8 cellular contexts compared by ENCODE assay signal in genomic region chr11:1515082-1516060, GRCh38. TPM values are rescaled to one million over a fixed set of nuclear protein-coding genes. Genes with fewer than 3 reads are reported as not detected.
A peak's percentile ranks its signal among the peaks of the same experiment; 100 is the strongest.
DNase-seq lines count a peak whose midpoint lies in the region; ATAC-seq, FAIRE-seq and TF ChIP-seq lines count a peak whose summit lies in the region.

No MANE protein-coding gene starts in this region.

- CTCF ChIA-PET in activated CD8-positive, alpha-beta T cell treated with anti-CD3 and anti-CD28 coated beads, Interleukin-2, amount 10 ng/mL, durations not matched to agents 7 days and 5 days (lab: Charles Lee) = interaction anchor here (0.8 to 1.9 kb wide), 7 partner anchors 10 to 313 kb away, joined by 3 to 7 read pairs (median 3); no protein-coding TSS in a partner anchor

- peak; percentile 74 for ATAC-seq in activated CD8-positive, alpha-beta T cell treated with anti-CD3 and anti-CD28 coated beads, Interleukin-2, amount 10 ng/mL, durations not matched to agents 7 days and 5 days
- no peak for ATAC-seq in HG02973 (IDR thresholded peaks at IDR 0.05; ENCODE audit: unreplicated experiment)

- no peak overlapping the region for H3K4me3 Mint-ChIP-seq in activated CD8-positive, alpha-beta T cell treated with anti-CD3 and anti-CD28 coated beads, Interleukin-2, amount 10 ng/mL, durations not matched to agents 7 days and 5 days

- no peaks in the 10 kb centered on the region for H3K27me3 ChIP-seq in dorsolateral prefrontal cortex

- POLR2A ChIA-PET in activated CD8-positive, alpha-beta T cell treated with anti-CD3 and anti-CD28 coated beads, Interleukin-2, amount 10 ng/mL, durations not matched to agents 7 days and 5 days (lab: Charles Lee) = no interaction called here

- peak overlapping the region in 48 of 59 donors; percentile 8 to 58 (median 33) for H3K4me3 ChIP-seq in dorsolateral prefrontal cortex

- no peaks in the 10 kb centered on the region for H3K9me3 Mint-ChIP-seq in activated CD8-positive, alpha-beta T cell treated with anti-CD3 and anti-CD28 coated beads, Interleukin-2, amount 10 ng/mL, durations not matched to agents 7 days and 5 days (ENCODE audit: insufficient read depth)

- peak; percentile 60 for FAIRE-seq in GM18507 (lab: Jason Lieb, UNC)

- H3K36me3 Mint-ChIP-seq in activated CD8-positive, alpha-beta T cell treated with anti-CD3 and anti-CD28 coated beads, Interleukin-2, amount 10 ng/mL, durations not matched to agents 7 days and 5 days (ENCODE audit: low read depth) = no peaks in the 10 kb centered on the region

- no peak overlapping the region for H3K27ac Mint-ChIP-seq in activated CD8-positive, alpha-beta T cell treated with anti-CD3 and anti-CD28 coated beads, Interleukin-2, amount 10 ng/mL, durations not matched to agents 7 days and 5 days

- H3K4me1 Mint-ChIP-seq in activated CD8-positive, alpha-beta T cell treated with anti-CD3 and anti-CD28 coated beads, Interleukin-2, amount 10 ng/mL, durations not matched to agents 7 days and 5 days (ENCODE audit: low read depth) = peaks cover 8% of the 10 kb centered on the region

- DNase-seq in A172 (ENCODE audit: low spot score) (peak; percentile 52), GM18507 (ENCODE audit: extremely low spot score, insufficient read length, low read depth) (peak; percentile 71), NCI-H526 (lab: John Stamatoyannopoulos, UW) (peak; percentile 48 to 91), dorsolateral prefrontal cortex (peak; percentile 78 to 93 (median 86)), medulla oblongata (ENCODE audit: extremely low spot score) (peak; percentile 78)
- peak; percentile 71 for DNase-seq in activated CD8-positive, alpha-beta T cell treated with anti-CD3 and anti-CD28 coated beads, Interleukin-2, amount 10 ng/mL, durations not matched to agents 7 days and 5 days
- peak; percentile 52 for DNase-seq in stimulated activated CD8-positive, alpha-beta memory T cell treated with anti-CD3 and anti-CD28 coated beads, Interleukin-12 subunit alpha, Interleukin-12 subunit beta, amount 100 ng/mL, for 1 hour (ENCODE audit: low read depth)

- TF ChIP-seq CTCF in dorsolateral prefrontal cortex (IDR thresholded peaks at IDR 0.05 in 54 of 56, conservative IDR thresholded peaks at IDR 0.05 in 2 of 56; ENCODE audit: low read depth in 1 of 56, partially characterized antibody in 56 of 56) = peak; percentile 82 to 99 (median 97)

- intact Hi-C loops in dorsolateral prefrontal cortex (cut with DNase I) = loop anchor here (2.0 to 10.0 kb wide), 7 partner anchors 55 to 313 kb away; partner anchors contain the start of gene TOLLIP (in 1 of the 2)

- H3K27ac ChIP-seq in dorsolateral prefrontal cortex = peak overlapping the region in 38 of 59 donors; percentile 1 to 74 (median 44)

- H3K27me3 Mint-ChIP-seq in activated CD8-positive, alpha-beta T cell treated with anti-CD3 and anti-CD28 coated beads, Interleukin-2, amount 10 ng/mL, durations not matched to agents 7 days and 5 days (ENCODE audit: low read depth) = no peaks in the 10 kb centered on the region

RNA-seq across cellular contexts. Expression of gene MOB2, which starts 28.8 kb away (rescaled TPM):
- total RNA-seq in A172 (2014; rRNA removed; shearing (Covaris generic)) = 22.4 and 25.8 TPM in 2 replicates
- 10 to 100 TPM; 29.3 to 31.6 TPM for total RNA-seq in activated CD8-positive, alpha-beta T cell treated with anti-CD3 and anti-CD28 coated beads, Interleukin-2, amount 10 ng/mL, durations not matched to agents 7 days and 5 days
- 10 to 100 TPM; 36.6 to 90.5 (median 52.1) TPM for total RNA-seq in dorsolateral prefrontal cortex

RNA-seq across cellular contexts. Expression of gene DUSP8, which starts 56.7 kb away (rescaled TPM):
- 2.9 and 5.1 TPM in 2 replicates for total RNA-seq in A172 (2014; rRNA removed; shearing (Covaris generic))
- under 1 TPM; 0.13 TPM for total RNA-seq in activated CD8-positive, alpha-beta T cell treated with anti-CD3 and anti-CD28 coated beads, Interleukin-2, amount 10 ng/mL, durations not matched to agents 7 days and 5 days
- total RNA-seq in dorsolateral prefrontal cortex = 100 to 1,000 TPM in 11 of 120 experiments, 10 to 100 TPM in 109; 41.1 to 144 (median 77.7) TPM
